Comparison of ENCODE assay signal across 8 cellular contexts in genomic region chr4:153488719-153489384, GRCh38. TPM values are rescaled to one million over a fixed set of nuclear protein-coding genes. Genes with fewer than 3 reads are reported as not detected.
DNase-seq lines count a peak whose midpoint lies in the region; ATAC-seq and TF ChIP-seq lines count a peak whose summit lies in the region.

No MANE protein-coding gene starts in this region.

- peaks cover 0 to 9% (median 0%) of the 10 kb centered on the region in 3 donors for H3K36me3 Mint-ChIP-seq in CD8-positive, alpha-beta memory T cell

- peaks cover 86% of the 10 kb centered on the region for H3K4me1 ChIP-seq in CD8-positive, alpha-beta memory T cell (ENCODE audit: insufficient read depth, low read length)
- H3K4me1 ChIP-seq in adipocyte (ENCODE audit: control insufficient read depth, insufficient read depth, low read length): peaks cover 32% of the 10 kb centered on the region
- peaks cover 0 to 2% (median under 1%) of the 10 kb centered on the region in 4 donors for H3K4me1 ChIP-seq in right lobe of liver
- peaks cover 48% of the 10 kb centered on the region for H3K4me1 ChIP-seq in HAP-1

- in situ Hi-C loops in HAP-1 (cut with MboI; ENCODE audit: low sequenced_read_pairs): no loop called here

- H3K27ac ChIP-seq in CD8-positive, alpha-beta memory T cell (ENCODE audit: low read depth, low read length): peak overlapping the region; percentile 58
- peak overlapping the region; percentile 31 to 66 (median 59) for H3K27ac ChIP-seq in right lobe of liver

- DNase-seq in CD8-positive, alpha-beta memory T cell: peak in 3 of 5 donors; percentile 20 to 54 (median 31)
- no peak for DNase-seq in adipocyte (ENCODE audit: low read depth)
- peak in 1 of 3 donors; percentile 34 for DNase-seq in right lobe of liver
- DNase-seq in HAP-1 (ENCODE audit: low spot score in 2 of 2): no peak
- no peak for DNase-seq in GDM1 (lab: John Stamatoyannopoulos, UW)
- no peak for DNase-seq in NK-92 (lab: John Stamatoyannopoulos, UW; ENCODE audit: unreplicated experiment)

- ATAC-seq in GM21360 (IDR thresholded peaks at IDR 0.05; ENCODE audit: unreplicated experiment): peak; percentile 30
- ATAC-seq in HG03565 (IDR thresholded peaks at IDR 0.05; ENCODE audit: unreplicated experiment): peak; percentile 18
- ATAC-seq in right lobe of liver: peak; percentile 30 to 43 (median 36)

- peak overlapping the region; percentile 77 to 87 (median 81) for H3K4me3 Mint-ChIP-seq in CD8-positive, alpha-beta memory T cell

- 55% methylated on average over 8 of the region's 22 CpGs for WGBS in right lobe of liver (ENCODE audit: insufficient coverage, low coverage, low lambda C conversion rate, missing lambda C conversion rate)

- CTCF ChIA-PET in CD8-positive, alpha-beta memory T cell (lab: Charles Lee): interaction anchor here (0.8 to 10.8 kb wide), 7 partner anchors 23 to 145 kb away, joined by 3 to 70 read pairs (median 4); partner anchors contain the start of genes MND1 and TMEM131L

- H3K36me3 ChIP-seq in CD8-positive, alpha-beta memory T cell (ENCODE audit: insufficient read depth, low read length): no peaks in the 10 kb centered on the region
- H3K36me3 ChIP-seq in adipocyte (ENCODE audit: control insufficient read depth, insufficient read depth, low read length, severe bottlenecking): no peaks in the 10 kb centered on the region
- no peaks in the 10 kb centered on the region for H3K36me3 ChIP-seq in right lobe of liver
- no peaks in the 10 kb centered on the region for H3K36me3 ChIP-seq in HAP-1 (replicated peaks)

- H3K9me3 ChIP-seq in CD8-positive, alpha-beta memory T cell (ENCODE audit: low read length): no peaks in the 10 kb centered on the region
- no peaks in the 10 kb centered on the region for H3K9me3 ChIP-seq in adipocyte (ENCODE audit: control insufficient read depth, low read length)
- no peaks in the 10 kb centered on the region for H3K9me3 ChIP-seq in right lobe of liver
- H3K9me3 ChIP-seq in HAP-1: no peaks in the 10 kb centered on the region

- H3K9ac ChIP-seq in adipocyte (ENCODE audit: low read length): peak overlapping the region; percentile 56

- peak overlapping the region; percentile 54 for H3K4me3 ChIP-seq in CD8-positive, alpha-beta memory T cell (ENCODE audit: low read length)
- peak overlapping the region; percentile 29 for H3K4me3 ChIP-seq in adipocyte (ENCODE audit: low read length)
- H3K4me3 ChIP-seq in right lobe of liver: no peak overlapping the region
- no peak overlapping the region for H3K4me3 ChIP-seq in HAP-1

- peaks cover 77 to 82% (median 79%) of the 10 kb centered on the region in 3 donors for H3K4me1 Mint-ChIP-seq in CD8-positive, alpha-beta memory T cell

- TF ChIP-seq POLR2A in right lobe of liver (IDR thresholded peaks at IDR 0.05): no peak

- TF ChIP-seq CTCF in right lobe of liver (IDR thresholded peaks at IDR 0.05): no peak

- intact Hi-C loops in right lobe of liver (cut with DNase I): no loop called here

- no peaks in the 10 kb centered on the region for H3K27me3 ChIP-seq in CD8-positive, alpha-beta memory T cell (ENCODE audit: insufficient read depth, low read length, poor library complexity, severe bottlenecking)
- no peaks in the 10 kb centered on the region for H3K27me3 ChIP-seq in adipocyte (replicated peaks; ENCODE audit: control insufficient read depth, insufficient read depth, low read length)
- no peaks in the 10 kb centered on the region for H3K27me3 ChIP-seq in right lobe of liver
- no peaks in the 10 kb centered on the region for H3K27me3 ChIP-seq in HAP-1 (ENCODE audit: low read depth)

- peak overlapping the region; percentile 93 to 100 (median 96) for H3K27ac Mint-ChIP-seq in CD8-positive, alpha-beta memory T cell

- POLR2A ChIA-PET in CD8-positive, alpha-beta memory T cell (lab: Charles Lee): interaction anchor here (0.6 to 1.6 kb wide), 4 partner anchors 9 to 23 kb away, joined by 3 to 5 read pairs (median 4); no protein-coding TSS in a partner anchor

- no peaks in the 10 kb centered on the region for H3K27me3 Mint-ChIP-seq in CD8-positive, alpha-beta memory T cell

- no peaks in the 10 kb centered on the region for H3K9me3 Mint-ChIP-seq in CD8-positive, alpha-beta memory T cell

RNA-seq across cellular contexts. Expression of gene TMEM131L, which starts 22.7 kb away (rescaled TPM):
- 10 to 100 TPM; 28.1 to 29.6 TPM for total RNA-seq in CD8-positive, alpha-beta memory T cell
- 28.6 TPM for polyA plus RNA-seq in CD8-positive, alpha-beta memory T cell
- 10 to 100 TPM; 13.2 to 19.6 (median 14.8) TPM for total RNA-seq in right lobe of liver

Comparison
In these comparisons a context has a peak if more than half of its experiments do, and no peak if none do; other contexts are left out.
1. DNase-seq: peak in CD8-positive, alpha-beta memory T cell (3 of 5); none in adipocyte (single experiment), HAP-1 (0 of 2), GDM1 (single experiment) and NK-92 (single experiment).
2. H3K4me3 ChIP-seq: peak in CD8-positive, alpha-beta memory T cell (single experiment) and adipocyte (single experiment); none in right lobe of liver (0 of 3) and HAP-1 (single experiment).
3. Peak in every context shown above with its lines, with median percentiles within 50 percentile points of each other: ATAC-seq.